Comparison of ENCODE assay signal across 14 cellular contexts in the genomic region with DNA sequence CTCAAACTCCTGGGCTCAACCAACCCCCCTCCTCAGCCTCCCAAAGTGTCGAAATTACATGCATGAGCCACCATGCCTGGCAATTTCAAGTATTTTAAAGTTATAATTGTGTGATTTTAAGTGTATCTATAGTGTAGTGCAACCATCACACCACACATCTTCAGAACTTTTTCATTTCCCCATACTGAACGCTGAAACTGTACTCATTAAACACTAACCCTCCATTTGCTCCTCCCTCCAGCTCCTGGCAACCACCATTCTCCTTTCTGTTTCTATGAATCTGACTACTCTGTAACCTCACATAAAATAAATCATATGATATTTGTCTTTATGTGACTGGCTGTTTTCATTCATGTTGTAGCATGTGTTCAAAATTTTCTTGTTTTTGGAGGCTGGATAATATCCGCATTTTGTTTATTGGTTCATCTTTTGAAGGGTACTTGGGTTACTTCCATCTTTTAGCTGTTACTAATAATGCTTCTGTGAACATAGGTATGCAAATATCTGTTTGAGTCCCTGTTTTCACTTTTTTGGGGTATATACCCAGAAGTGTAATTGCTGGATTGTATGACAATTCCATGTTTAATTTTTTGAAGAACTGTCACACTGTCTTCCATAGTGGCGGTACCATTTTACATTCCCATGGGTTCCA.
DNase-seq lines count a peak whose midpoint lies in the region; ATAC-seq, FAIRE-seq and TF ChIP-seq lines count a peak whose summit lies in the region.
"Had no signal": no experiment of that assay in that cellular context is flagged by ENCODE, and none has a peak within 500 bp of the region (broad histone marks: within the 10 kb centered on the region; RNA-seq: fewer than 3 reads in every experiment).

No MANE protein-coding gene starts in this region.

- peak; percentile 5 for FAIRE-seq in GM12891 (lab: Jason Lieb, UNC)
- no peak for FAIRE-seq in frontal cortex (lab: Jason Lieb, UNC)

- peak; percentile 95 for ATAC-seq in GM19395 (IDR thresholded peaks at IDR 0.05; ENCODE audit: unreplicated experiment)
- peak; percentile 83 for ATAC-seq in HG02623 (IDR thresholded peaks at IDR 0.05; ENCODE audit: unreplicated experiment)
- peak; percentile 82 for ATAC-seq in HG03280 (IDR thresholded peaks at IDR 0.05; ENCODE audit: unreplicated experiment)
- ATAC-seq: left cardiac atrium had no signal

- no peak overlapping the region for H3K4me3 Mint-ChIP-seq in T-helper 2 cell treated with Interferon-gamma antibody and Interleukin-4, amounts not matched to agents 5 μg/mL and 100 μg/mL, for 36 hours
- H3K4me3 Mint-ChIP-seq: activated B cell treated with CpG ODN at 0.5 μM for 24 hours; activated T-cell treated with anti-CD3 and anti-CD28 coated beads, Interleukin-2, amount 50 U/mL, for 24 hours; nephron had no signal

- no peaks in the 10 kb centered on the region for H3K27me3 Mint-ChIP-seq in T-helper 2 cell treated with Interferon-gamma antibody and Interleukin-4, amounts not matched to agents 5 μg/mL and 100 μg/mL, for 36 hours (ENCODE audit: low read depth)
- H3K27me3 Mint-ChIP-seq: activated B cell treated with CpG ODN at 0.5 μM for 24 hours; activated T-cell treated with anti-CD3 and anti-CD28 coated beads, Interleukin-2, amount 50 U/mL, for 24 hours had no signal

- H3K9me3 Mint-ChIP-seq in T-helper 2 cell treated with Interferon-gamma antibody and Interleukin-4, amounts not matched to agents 5 μg/mL and 100 μg/mL, for 36 hours: peaks cover 17% of the 10 kb centered on the region

- no peak overlapping the region for H3K27ac Mint-ChIP-seq in T-helper 2 cell treated with Interferon-gamma antibody and Interleukin-4, amounts not matched to agents 5 μg/mL and 100 μg/mL, for 36 hours
- H3K27ac Mint-ChIP-seq: activated B cell treated with CpG ODN at 0.5 μM for 24 hours, nephron had no signal

- no peak for DNase-seq in GM12891 (ENCODE audit: insufficient read length, low spot score)
- DNase-seq in NCI-H69 (lab: John Stamatoyannopoulos, UW): no peak
- no peak for DNase-seq in activated T-cell treated with anti-CD3 and anti-CD28 coated beads, Interleukin-2, amount 50 U/mL, for 1 hour
- no peak for DNase-seq in frontal cortex (ENCODE audit: low spot score in 2 of 2)
- no peak for DNase-seq in T-helper 2 cell treated with Interferon-gamma antibody and Interleukin-4, amounts not matched to agents 5 μg/mL and 100 μg/mL, for 36 hours (ENCODE audit: low spot score)
- DNase-seq: activated B cell treated with CpG ODN at 0.5 μM for 24 hours; activated T-cell treated with anti-CD3 and anti-CD28 coated beads, Interleukin-2, amount 50 U/mL, for 24 hours; aorta; left cardiac atrium; NCI-H1105 treated with DMSO at 0.1 percent for 48 hours had no signal

- H3K4me1 Mint-ChIP-seq in T-helper 2 cell treated with Interferon-gamma antibody and Interleukin-4, amounts not matched to agents 5 μg/mL and 100 μg/mL, for 36 hours (ENCODE audit: low read depth): peaks cover 17% of the 10 kb centered on the region
- H3K4me1 Mint-ChIP-seq: activated B cell treated with CpG ODN at 0.5 μM for 24 hours had no signal

- no peak for TF ChIP-seq POLR2A in GM12891 (IDR thresholded peaks at IDR 0.05; ENCODE audit: low read depth, low read length)

- no peaks in the 10 kb centered on the region for H3K36me3 Mint-ChIP-seq in T-helper 2 cell treated with Interferon-gamma antibody and Interleukin-4, amounts not matched to agents 5 μg/mL and 100 μg/mL, for 36 hours (ENCODE audit: low read depth)

TF ChIP-seq in GM12891, 5 proteins besides CTCF, POLR2A, EP300 and RAD21:
- TF ChIP-seq POU2F2 (IDR thresholded peaks at IDR 0.05; ENCODE audit: low read depth, low read length): no peak
- peak; percentile 57 for TF ChIP-seq SPI1 (IDR thresholded peaks at IDR 0.05; ENCODE audit: low read depth, low read length)
